In genomic region chr14:30896435-30896834, GRCh38 we compare ENCODE assay signal across 1 cellular context.
TF ChIP-seq lines count a peak whose summit lies in the region.

No MANE protein-coding gene starts in this region.

TF ChIP-seq in HepG2, 621 proteins besides CTCF, POLR2A, EP300 and RAD21 (continued from another document):
- TF ChIP-seq, protein P1, sequence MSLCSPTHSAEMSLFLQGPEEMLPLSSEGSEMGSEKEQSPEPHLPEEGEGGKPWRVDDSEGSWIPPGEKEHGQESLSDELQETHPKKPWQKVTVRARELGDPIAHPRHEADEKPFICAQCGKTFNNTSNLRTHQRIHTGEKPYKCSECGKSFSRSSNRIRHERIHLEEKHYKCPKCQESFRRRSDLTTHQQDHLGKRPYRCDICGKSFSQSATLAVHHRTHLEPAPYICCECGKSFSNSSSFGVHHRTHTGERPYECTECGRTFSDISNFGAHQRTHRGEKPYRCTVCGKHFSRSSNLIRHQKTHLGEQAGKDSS (CRISPR knock-in tag; IDR thresholded peaks at IDR 0.05; ENCODE audit: borderline replicate concordance, low read depth) = no peak
- TF ChIP-seq MLX (CRISPR knock-in tag; IDR thresholded peaks at IDR 0.05) = no peak
- TF ChIP-seq ZNF672 (CRISPR knock-in tag; IDR thresholded peaks at IDR 0.05) = no peak
- TF ChIP-seq ZC3H13 (CRISPR knock-in tag; IDR thresholded peaks at IDR 0.05) = no peak
- TF ChIP-seq, protein P2, sequence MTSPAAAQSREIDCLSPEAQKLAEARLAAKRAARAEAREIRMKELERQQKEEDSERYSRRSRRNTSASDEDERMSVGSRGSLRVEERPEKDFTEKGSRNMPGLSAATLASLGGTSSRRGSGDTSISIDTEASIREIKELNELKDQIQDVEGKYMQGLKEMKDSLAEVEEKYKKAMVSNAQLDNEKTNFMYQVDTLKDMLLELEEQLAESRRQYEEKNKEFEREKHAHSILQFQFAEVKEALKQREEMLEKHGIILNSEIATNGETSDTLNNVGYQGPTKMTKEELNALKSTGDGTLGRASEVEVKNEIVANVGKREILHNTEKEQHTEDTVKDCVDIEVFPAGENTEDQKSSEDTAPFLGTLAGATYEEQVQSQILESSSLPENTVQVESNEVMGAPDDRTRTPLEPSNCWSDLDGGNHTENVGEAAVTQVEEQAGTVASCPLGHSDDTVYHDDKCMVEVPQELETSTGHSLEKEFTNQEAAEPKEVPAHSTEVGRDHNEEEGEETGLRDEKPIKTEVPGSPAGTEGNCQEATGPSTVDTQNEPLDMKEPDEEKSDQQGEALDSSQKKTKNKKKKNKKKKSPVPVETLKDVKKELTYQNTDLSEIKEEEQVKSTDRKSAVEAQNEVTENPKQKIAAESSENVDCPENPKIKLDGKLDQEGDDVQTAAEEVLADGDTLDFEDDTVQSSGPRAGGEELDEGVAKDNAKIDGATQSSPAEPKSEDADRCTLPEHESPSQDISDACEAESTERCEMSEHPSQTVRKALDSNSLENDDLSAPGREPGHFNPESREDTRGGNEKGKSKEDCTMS (CRISPR knock-in tag; conservative IDR thresholded peaks at IDR 0.05) = no peak
- TF ChIP-seq ZNF7 (CRISPR knock-in tag; IDR thresholded peaks at IDR 0.05) = no peak
- TF ChIP-seq SRSF9 (IDR thresholded peaks at IDR 0.05; ENCODE audit: borderline replicate concordance, insufficient read depth, low read depth, low read length, poor library complexity, severe bottlenecking) = peak; percentile 90
- TF ChIP-seq TMF1 (CRISPR knock-in tag; IDR thresholded peaks at IDR 0.05; ENCODE audit: low read depth) = no peak
- TF ChIP-seq HNRNPK (IDR thresholded peaks at IDR 0.05; ENCODE audit: low read depth, low read length, poor library complexity, severe bottlenecking) = peak; percentile 100
- no peak for TF ChIP-seq MXD1 (CRISPR knock-in tag; IDR thresholded peaks at IDR 0.05)
- no peak for TF ChIP-seq SOX6 (IDR thresholded peaks at IDR 0.05)
- no peak for TF ChIP-seq SOX6 (CRISPR knock-in tag; IDR thresholded peaks at IDR 0.05)
- no peak for TF ChIP-seq RARG (CRISPR knock-in tag; IDR thresholded peaks at IDR 0.05; ENCODE audit: low read depth)
- TF ChIP-seq ZNF292 (CRISPR knock-in tag; IDR thresholded peaks at IDR 0.05; ENCODE audit: borderline replicate concordance, low read depth) = no peak
- no peak for TF ChIP-seq ZNF235 (CRISPR knock-in tag; IDR thresholded peaks at IDR 0.05; ENCODE audit: borderline replicate concordance)
- TF ChIP-seq ZNF766 (CRISPR knock-in tag; IDR thresholded peaks at IDR 0.05; ENCODE audit: borderline replicate concordance) = no peak
- TF ChIP-seq EHMT2 (IDR thresholded peaks at IDR 0.05; ENCODE audit: borderline replicate concordance, low read depth, low read length) = no peak
- TF ChIP-seq, protein P3, sequence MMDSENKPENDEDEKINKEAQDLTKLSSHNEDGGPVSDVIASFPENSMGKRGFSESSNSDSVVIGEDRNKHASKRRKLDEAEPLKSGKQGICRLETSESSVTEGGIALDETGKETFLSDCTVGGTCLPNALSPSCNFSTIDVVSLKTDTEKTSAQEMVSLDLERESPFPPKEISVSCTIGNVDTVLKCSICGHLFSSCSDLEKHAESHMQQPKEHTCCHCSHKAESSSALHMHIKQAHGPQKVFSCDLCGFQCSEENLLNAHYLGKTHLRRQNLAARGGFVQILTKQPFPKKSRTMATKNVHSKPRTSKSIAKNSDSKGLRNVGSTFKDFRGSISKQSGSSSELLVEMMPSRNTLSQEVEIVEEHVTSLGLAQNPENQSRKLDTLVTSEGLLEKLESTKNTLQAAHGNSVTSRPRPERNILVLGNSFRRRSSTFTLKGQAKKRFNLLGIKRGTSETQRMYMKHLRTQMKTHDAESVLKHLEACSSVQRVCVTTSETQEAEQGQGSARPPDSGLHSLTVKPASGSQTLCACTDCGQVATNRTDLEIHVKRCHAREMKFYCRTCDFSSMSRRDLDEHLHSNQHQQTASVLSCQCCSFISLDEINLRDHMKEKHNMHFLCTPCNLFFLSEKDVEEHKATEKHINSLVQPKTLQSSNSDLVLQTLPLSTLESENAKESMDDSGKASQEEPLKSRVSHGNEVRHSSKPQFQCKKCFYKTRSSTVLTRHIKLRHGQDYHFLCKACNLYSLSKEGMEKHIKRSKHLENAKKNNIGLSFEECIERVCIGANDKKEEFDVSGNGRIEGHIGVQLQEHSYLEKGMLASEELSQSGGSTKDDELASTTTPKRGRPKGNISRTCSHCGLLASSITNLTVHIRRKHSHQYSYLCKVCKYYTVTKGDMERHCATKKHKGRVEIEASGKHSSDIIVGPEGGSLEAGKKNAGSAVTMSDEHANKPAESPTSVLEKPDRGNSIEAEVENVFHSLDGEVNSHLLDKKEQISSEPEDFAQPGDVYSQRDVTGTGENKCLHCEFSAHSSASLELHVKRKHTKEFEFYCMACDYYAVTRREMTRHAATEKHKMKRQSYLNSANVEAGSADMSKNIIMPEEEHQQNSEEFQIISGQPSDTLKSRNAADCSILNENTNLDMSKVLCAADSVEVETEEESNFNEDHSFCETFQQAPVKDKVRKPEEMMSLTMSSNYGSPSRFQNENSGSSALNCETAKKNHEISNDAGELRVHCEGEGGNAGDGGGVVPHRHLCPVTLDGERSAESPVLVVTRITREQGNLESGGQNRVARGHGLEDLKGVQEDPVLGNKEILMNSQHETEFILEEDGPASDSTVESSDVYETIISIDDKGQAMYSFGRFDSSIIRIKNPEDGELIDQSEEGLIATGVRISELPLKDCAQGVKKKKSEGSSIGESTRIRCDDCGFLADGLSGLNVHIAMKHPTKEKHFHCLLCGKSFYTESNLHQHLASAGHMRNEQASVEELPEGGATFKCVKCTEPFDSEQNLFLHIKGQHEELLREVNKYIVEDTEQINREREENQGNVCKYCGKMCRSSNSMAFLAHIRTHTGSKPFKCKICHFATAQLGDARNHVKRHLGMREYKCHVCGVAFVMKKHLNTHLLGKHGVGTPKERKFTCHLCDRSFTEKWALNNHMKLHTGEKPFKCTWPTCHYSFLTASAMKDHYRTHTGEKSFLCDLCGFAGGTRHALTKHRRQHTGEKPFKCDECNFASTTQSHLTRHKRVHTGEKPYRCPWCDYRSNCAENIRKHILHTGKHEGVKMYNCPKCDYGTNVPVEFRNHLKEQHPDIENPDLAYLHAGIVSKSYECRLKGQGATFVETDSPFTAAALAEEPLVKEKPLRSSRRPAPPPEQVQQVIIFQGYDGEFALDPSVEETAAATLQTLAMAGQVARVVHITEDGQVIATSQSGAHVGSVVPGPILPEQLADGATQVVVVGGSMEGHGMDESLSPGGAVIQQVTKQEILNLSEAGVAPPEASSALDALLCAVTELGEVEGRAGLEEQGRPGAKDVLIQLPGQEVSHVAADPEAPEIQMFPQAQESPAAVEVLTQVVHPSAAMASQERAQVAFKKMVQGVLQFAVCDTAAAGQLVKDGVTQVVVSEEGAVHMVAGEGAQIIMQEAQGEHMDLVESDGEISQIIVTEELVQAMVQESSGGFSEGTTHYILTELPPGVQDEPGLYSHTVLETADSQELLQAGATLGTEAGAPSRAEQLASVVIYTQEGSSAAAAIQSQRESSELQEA (CRISPR knock-in tag; IDR thresholded peaks at IDR 0.05; ENCODE audit: not compliant biosample characterization) = no peak
- no peak for TF ChIP-seq TEAD3 (CRISPR knock-in tag; optimal IDR thresholded peaks at IDR 0.05; ENCODE audit: borderline replicate concordance)
- TF ChIP-seq PCBP1 (IDR thresholded peaks at IDR 0.05; ENCODE audit: borderline replicate concordance, low read depth, low read length) = peak; percentile 96
- no peak for TF ChIP-seq SALL1 (CRISPR knock-in tag; IDR thresholded peaks at IDR 0.05)
- TF ChIP-seq SP5 (CRISPR knock-in tag; IDR thresholded peaks at IDR 0.05; ENCODE audit: borderline replicate concordance, low read depth) = no peak
- no peak for TF ChIP-seq RFXAP (CRISPR knock-in tag; IDR thresholded peaks at IDR 0.05; ENCODE audit: borderline replicate concordance)
- 0 out of 2 replicates have a peak, but pooled peaks have one; percentile 31 for TF ChIP-seq FOXM1 (CRISPR knock-in tag; IDR thresholded peaks at IDR 0.05)
- TF ChIP-seq, protein P4, sequence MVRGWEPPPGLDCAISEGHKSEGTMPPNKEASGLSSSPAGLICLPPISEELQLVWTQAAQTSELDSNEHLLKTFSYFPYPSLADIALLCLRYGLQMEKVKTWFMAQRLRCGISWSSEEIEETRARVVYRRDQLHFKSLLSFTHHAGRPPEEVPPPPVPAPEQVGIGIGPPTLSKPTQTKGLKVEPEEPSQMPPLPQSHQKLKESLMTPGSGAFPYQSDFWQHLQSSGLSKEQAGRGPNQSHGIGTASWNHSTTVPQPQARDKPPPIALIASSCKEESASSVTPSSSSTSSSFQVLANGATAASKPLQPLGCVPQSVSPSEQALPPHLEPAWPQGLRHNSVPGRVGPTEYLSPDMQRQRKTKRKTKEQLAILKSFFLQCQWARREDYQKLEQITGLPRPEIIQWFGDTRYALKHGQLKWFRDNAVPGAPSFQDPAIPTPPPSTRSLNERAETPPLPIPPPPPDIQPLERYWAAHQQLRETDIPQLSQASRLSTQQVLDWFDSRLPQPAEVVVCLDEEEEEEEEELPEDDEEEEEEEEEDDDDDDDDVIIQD (CRISPR knock-in tag; IDR thresholded peaks at IDR 0.05; ENCODE audit: low read depth) = no peak
- no peak for TF ChIP-seq ZFP36L1 (CRISPR knock-in tag; IDR thresholded peaks at IDR 0.05)
- no peak for TF ChIP-seq ZBTB38 (CRISPR knock-in tag; IDR thresholded peaks at IDR 0.05)
- TF ChIP-seq ZNF768 (CRISPR knock-in tag; IDR thresholded peaks at IDR 0.05) = no peak
- TF ChIP-seq, protein P5, sequence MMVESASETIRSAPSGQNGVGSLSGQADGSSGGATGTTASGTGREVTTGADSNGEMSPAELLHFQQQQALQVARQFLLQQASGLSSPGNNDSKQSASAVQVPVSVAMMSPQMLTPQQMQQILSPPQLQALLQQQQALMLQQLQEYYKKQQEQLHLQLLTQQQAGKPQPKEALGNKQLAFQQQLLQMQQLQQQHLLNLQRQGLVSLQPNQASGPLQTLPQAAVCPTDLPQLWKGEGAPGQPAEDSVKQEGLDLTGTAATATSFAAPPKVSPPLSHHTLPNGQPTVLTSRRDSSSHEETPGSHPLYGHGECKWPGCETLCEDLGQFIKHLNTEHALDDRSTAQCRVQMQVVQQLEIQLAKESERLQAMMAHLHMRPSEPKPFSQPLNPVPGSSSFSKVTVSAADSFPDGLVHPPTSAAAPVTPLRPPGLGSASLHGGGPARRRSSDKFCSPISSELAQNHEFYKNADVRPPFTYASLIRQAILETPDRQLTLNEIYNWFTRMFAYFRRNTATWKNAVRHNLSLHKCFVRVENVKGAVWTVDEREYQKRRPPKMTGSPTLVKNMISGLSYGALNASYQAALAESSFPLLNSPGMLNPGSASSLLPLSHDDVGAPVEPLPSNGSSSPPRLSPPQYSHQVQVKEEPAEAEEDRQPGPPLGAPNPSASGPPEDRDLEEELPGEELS (CRISPR knock-in tag; IDR thresholded peaks at IDR 0.05) = no peak
